19 cellular contexts compared by ENCODE assay signal in genomic region chr16:49560018-49560830, GRCh38.
A peak's percentile ranks its signal among the peaks of the same experiment; 100 is the strongest.
DNase-seq lines count a peak whose midpoint lies in the region; ATAC-seq and TF ChIP-seq lines count a peak whose summit lies in the region.
"Had no signal": no experiment of that assay in that cellular context is flagged by ENCODE, and none has a peak within 500 bp of the region (broad histone marks: within the 10 kb centered on the region; RNA-seq: fewer than 3 reads in every experiment).

No MANE protein-coding gene starts in this region.

- H2BK120ac ChIP-seq in H9 (ENCODE audit: low read depth, low read length, poor library complexity, severe bottlenecking) = no peak overlapping the region

- H3K9me3 ChIP-seq in H9 (ENCODE audit: control insufficient read depth, low read depth, low read length) = no peaks in the 10 kb centered on the region
- H3K9me3 ChIP-seq in left ventricle myocardium inferior (replicated peaks) = no peaks in the 10 kb centered on the region
- H3K9me3 ChIP-seq: adrenal gland, prostate gland had no signal

- no peak overlapping the region for H3K23ac ChIP-seq in H9 (ENCODE audit: insufficient read length, low read depth, low read length)

- intact Hi-C loops in left ventricle myocardium inferior (cut with micrococcal nuclease) = no loop called here
- intact Hi-C loops in activated CD4-positive, alpha-beta T cell treated with anti-CD3 and anti-CD28 coated beads for 36 hours (cut with DNase I, micrococcal nuclease) = no loop called here

- no peak overlapping the region for H3K9ac ChIP-seq in H9 (ENCODE audit: extremely low read depth, insufficient read length, low read length)

- no peaks in the 10 kb centered on the region for H3K36me3 ChIP-seq in left ventricle myocardium inferior
- H3K36me3 ChIP-seq: adrenal gland, prostate gland had no signal

- H2BK20ac ChIP-seq in H9 (ENCODE audit: low read depth, low read length, poor library complexity, severe bottlenecking) = no peak overlapping the region

- no peak overlapping the region for H3K4me2 ChIP-seq in H9 (ENCODE audit: insufficient read depth, insufficient read length, low read length)

- TF ChIP-seq CTCF in H9 (conservative IDR thresholded peaks at IDR 0.05) (no peak), cardiac fibroblast (IDR thresholded peaks at IDR 0.05; ENCODE audit: low read depth, low read length) (no peak), left ventricle myocardium inferior (IDR thresholded peaks at IDR 0.05; ENCODE audit: borderline replicate concordance) (no peak)

- WGBS in H9 (ENCODE audit: extremely low coverage, insufficient read length, low lambda C conversion rate) = no CpG with 5 or more reads among the region's 25 CpGs

- H3K4me1 Mint-ChIP-seq in H9 = peaks cover 33 to 38% of the 10 kb centered on the region in 2 experiments
- H3K4me1 Mint-ChIP-seq in activated CD4-positive, alpha-beta T cell treated with anti-CD3 and anti-CD28 coated beads for 36 hours = no peaks in the 10 kb centered on the region
- H3K4me1 Mint-ChIP-seq: naive B cell had no signal

- H4K5ac ChIP-seq in H9 (ENCODE audit: insufficient read length, low read depth, low read length) = no peak overlapping the region

- no peak overlapping the region for H3K56ac ChIP-seq in H9 (ENCODE audit: insufficient read length, low read depth, low read length)

- H4K91ac ChIP-seq in H9 (ENCODE audit: insufficient read length, low read depth, low read length) = no peak overlapping the region

- H2AFZ ChIP-seq in H9 (ENCODE audit: low read length) = no peak overlapping the region

- no peak overlapping the region for H3K27ac Mint-ChIP-seq in H9
- no peak overlapping the region for H3K27ac Mint-ChIP-seq in activated CD4-positive, alpha-beta T cell treated with anti-CD3 and anti-CD28 coated beads for 36 hours
- H3K27ac Mint-ChIP-seq: dendritic cell treated with granulocyte-macrophage colony-stimulating factor and Interleukin-4, amounts not matched to agents 40 ng/mL and 50 ng/mL, for 4 days; naive B cell had no signal

- POLR2A ChIA-PET in activated CD4-positive, alpha-beta T cell treated with anti-CD3 and anti-CD28 coated beads for 36 hours (lab: Charles Lee) = no interaction called here

- H3K4me3 ChIP-seq in cardiac fibroblast (replicated peaks in 1 of 2; ENCODE audit: low read depth in 2 of 2, low read length in 2 of 2) (no peak overlapping the region), left ventricle myocardium inferior (no peak overlapping the region), skeletal muscle cell (ENCODE audit: low read depth, low read length) (no peak overlapping the region)
- H3K4me3 ChIP-seq: adrenal gland, prostate gland had no signal

- no peaks in the 10 kb centered on the region for H3K27me3 ChIP-seq in H9 (ENCODE audit: insufficient read depth, low read length)
- peaks cover 12% of the 10 kb centered on the region for H3K27me3 ChIP-seq in left ventricle myocardium inferior (ENCODE audit: low read depth)
- H3K27me3 ChIP-seq: adrenal gland had no signal

- no peak overlapping the region for H3K18ac ChIP-seq in H9 (ENCODE audit: insufficient read length, low read depth, low read length)

- H3K4me3 Mint-ChIP-seq in H9 = no peak overlapping the region
- no peak overlapping the region for H3K4me3 Mint-ChIP-seq in activated CD4-positive, alpha-beta T cell treated with anti-CD3 and anti-CD28 coated beads for 36 hours
- H3K4me3 Mint-ChIP-seq: dendritic cell treated with granulocyte-macrophage colony-stimulating factor and Interleukin-4, amounts not matched to agents 40 ng/mL and 50 ng/mL, for 4 days; naive B cell had no signal

- no peak overlapping the region for H2BK5ac ChIP-seq in H9 (ENCODE audit: insufficient read length, low read length)

- no peaks in the 10 kb centered on the region for H3K79me1 ChIP-seq in H9 (ENCODE audit: insufficient read depth, low read depth, low read length, poor library complexity, severe bottlenecking)

- peaks cover 0 to 5% (median 0%) of the 10 kb centered on the region in 3 experiments; a peak in 1 of 7 replicates for H3K36me3 Mint-ChIP-seq in H9 (ENCODE audit: insufficient read depth in 1 of 3, low read depth in 3 of 3)
- H3K36me3 Mint-ChIP-seq in activated CD4-positive, alpha-beta T cell treated with anti-CD3 and anti-CD28 coated beads for 36 hours (ENCODE audit: low read depth) = no peaks in the 10 kb centered on the region
- H3K36me3 Mint-ChIP-seq: naive B cell had no signal

- no peak overlapping the region for H3K27ac ChIP-seq in H9 (ENCODE audit: insufficient read length, low read depth, low read length)
- H3K27ac ChIP-seq in left ventricle myocardium inferior (replicated peaks) = peak overlapping the region; percentile 42
- H3K27ac ChIP-seq: adrenal gland, prostate gland, VCaP had no signal

- H3K4ac ChIP-seq in H9 (ENCODE audit: low read depth, low read length) = no peak overlapping the region

- peaks cover 6% of the 10 kb centered on the region for H3K27me3 Mint-ChIP-seq in H9 (ENCODE audit: low read depth)
- no peaks in the 10 kb centered on the region for H3K27me3 Mint-ChIP-seq in activated CD4-positive, alpha-beta T cell treated with anti-CD3 and anti-CD28 coated beads for 36 hours
- H3K27me3 Mint-ChIP-seq: dendritic cell treated with granulocyte-macrophage colony-stimulating factor and Interleukin-4, amounts not matched to agents 40 ng/mL and 50 ng/mL, for 4 days; naive B cell had no signal

- H3T11ph ChIP-seq in H9 (ENCODE audit: low read length) = no peak overlapping the region

- H3K4me1 ChIP-seq in H9 (ENCODE audit: insufficient read depth, low read length) (peaks cover 6% of the 10 kb centered on the region), left ventricle myocardium inferior (peaks cover 13% of the 10 kb centered on the region)
- H3K4me1 ChIP-seq: adrenal gland, prostate gland had no signal

- H3K23me2 ChIP-seq in H9 (ENCODE audit: insufficient read length, low read depth, low read length, poor library complexity, severe bottlenecking) = peaks cover 2% of the 10 kb centered on the region

- no peak for DNase-seq in H9
- peak; percentile 21 to 76 for DNase-seq in cardiac fibroblast (ENCODE audit: low read depth in 2 of 2)
- DNase-seq in left ventricle myocardium inferior = no peak
- peak; percentile 14 for DNase-seq in skeletal muscle cell (ENCODE audit: low read depth)
- no peak for DNase-seq in hippocampal formation (lab: John Stamatoyannopoulos, UW)
- DNase-seq in COLO829 (ENCODE audit: low spot score) = no peak
- DNase-seq in iPS-NIHi7 (ENCODE audit: extremely low spot score) = no peak
- no peak for DNase-seq in activated CD4-positive, alpha-beta T cell treated with anti-CD3 and anti-CD28 coated beads for 36 hours
- DNase-seq: adrenal gland, Caco-2, erythroblast, GOT3, KG1, left colon, naive B cell, NCI-H1092 had no signal

- no peak overlapping the region for H2BK12ac ChIP-seq in H9 (ENCODE audit: insufficient read length, low read depth, low read length)

- H3K14ac ChIP-seq in H9 (ENCODE audit: insufficient read depth, low read length) = peak overlapping the region; percentile 23; the same call in 1 of the 2 replicates

- no peak overlapping the region for H4K8ac ChIP-seq in H9 (replicated peaks; ENCODE audit: insufficient read length, low read depth, low read length)

- H3K9me3 Mint-ChIP-seq in H9 = no peaks in the 10 kb centered on the region
- no peaks in the 10 kb centered on the region for H3K9me3 Mint-ChIP-seq in activated CD4-positive, alpha-beta T cell treated with anti-CD3 and anti-CD28 coated beads for 36 hours (ENCODE audit: low read depth)
- H3K9me3 Mint-ChIP-seq: dendritic cell treated with granulocyte-macrophage colony-stimulating factor and Interleukin-4, amounts not matched to agents 40 ng/mL and 50 ng/mL, for 4 days; naive B cell had no signal

- CTCF ChIA-PET in activated CD4-positive, alpha-beta T cell treated with anti-CD3 and anti-CD28 coated beads for 36 hours (lab: Charles Lee) = interaction anchor here (0.6 kb wide), 1 partner anchor 32 kb away, joined by 3 read pairs; no protein-coding TSS in a partner anchor

- ATAC-seq in activated CD4-positive, alpha-beta T cell treated with anti-CD3 and anti-CD28 coated beads for 36 hours = no peak
- ATAC-seq: left colon had no signal

- H2BK15ac ChIP-seq in H9 (ENCODE audit: low read depth, low read length) = no peak overlapping the region

- H4K20me1 ChIP-seq in H9 (ENCODE audit: control insufficient read depth, insufficient read depth, insufficient read length) = no peaks in the 10 kb centered on the region

- H2AK5ac ChIP-seq in H9 (ENCODE audit: insufficient read length, low read length) = no peak overlapping the region

- H3K79me2 ChIP-seq in H9 (ENCODE audit: insufficient read depth, low read length) = no peaks in the 10 kb centered on the region

Comparison
In these comparisons a context has a peak if more than half of its experiments do, and no peak if none do; other contexts are left out.
1. DNase-seq: peak in cardiac fibroblast (2 of 2) and skeletal muscle cell (single experiment); none in H9 (single experiment), left ventricle myocardium inferior (single experiment), hippocampal formation (0 of 2), COLO829 (single experiment), iPS-NIHi7 (single experiment) and activated CD4-positive, alpha-beta T cell treated with anti-CD3 and anti-CD28 coated beads for 36 hours (single experiment).